In genomic region chr21:39136711-39137110, GRCh38 we compare ENCODE assay signal across 15 cellular contexts. TPM values are rescaled to one million over a fixed set of nuclear protein-coding genes. Genes with fewer than 3 reads are reported as not detected.
A peak's percentile ranks its signal among the peaks of the same experiment; 100 is the strongest.
DNase-seq lines count a peak whose midpoint lies in the region; ATAC-seq and TF ChIP-seq lines count a peak whose summit lies in the region.
"Had no signal": no experiment of that assay in that cellular context is flagged by ENCODE, and none has a peak within 500 bp of the region (broad histone marks: within the 10 kb centered on the region; RNA-seq: fewer than 3 reads in every experiment).

No MANE protein-coding gene starts in this region.

- no peaks in the 10 kb centered on the region for H3K9me3 ChIP-seq in BE2C
- H3K9me3 ChIP-seq: neutrophil, uterus had no signal

- no peaks in the 10 kb centered on the region for H3K27me3 ChIP-seq in BE2C
- H3K27me3 ChIP-seq in brain microvascular endothelial cell (replicated peaks) = no peaks in the 10 kb centered on the region
- H3K27me3 ChIP-seq: neutrophil, uterus had no signal

- peaks cover 4% of the 10 kb centered on the region for H3K9me3 Mint-ChIP-seq in mesothelial cell of epicardium
- H3K9me3 Mint-ChIP-seq: activated naive CD4-positive, alpha-beta T cell treated with anti-CD3 and anti-CD28 coated beads, Interleukin-2, amount 50 U/mL, for 24 hours; H9; stimulated activated naive B cell treated with anti-CD40 and anti-IgM and Interleukin-4, amounts not matched to agents 10 μg/mL and 1 μg/mL and 100 μg/mL, for 72 hours had no signal

- H3K4me1 ChIP-seq in BE2C = peaks cover 9% of the 10 kb centered on the region; the same call in 1 of the 2 replicates
- H3K4me1 ChIP-seq: uterus had no signal

- TF ChIP-seq CTCF in BE2C (IDR thresholded peaks at IDR 0.05; ENCODE audit: low read depth, low read length) (no peak), brain microvascular endothelial cell (IDR thresholded peaks at IDR 0.05; ENCODE audit: low read depth, low read length, missing control alignments) (no peak), mesothelial cell of epicardium (IDR thresholded peaks at IDR 0.05; ENCODE audit: unreplicated experiment) (no peak)

- ATAC-seq in HG03378 (IDR thresholded peaks at IDR 0.05; ENCODE audit: unreplicated experiment) = no peak
- no peak for ATAC-seq in HG03135 (IDR thresholded peaks at IDR 0.05; ENCODE audit: unreplicated experiment)

- DNase-seq in BE2C (peak; percentile 34), M059J (ENCODE audit: low read depth) (peak; percentile 93), brain microvascular endothelial cell (peak; percentile 31), mesothelial cell of epicardium (ENCODE audit: low spot score in 2 of 2, unreplicated experiment in 2 of 2) (no peak), DMS153 (lab: John Stamatoyannopoulos, UW) (no peak), NCI-H2171 treated with DMSO at 0.1 percent for 48 hours (lab: John Stamatoyannopoulos, UW) (no peak)
- DNase-seq: DMS 273 treated with DMSO at 0.1 percent for 48 hours; NCI-H187 treated with DMSO at 0.1 percent for 48 hours; stimulated activated naive B cell treated with anti-CD40 and anti-IgM and Interleukin-4, amounts not matched to agents 10 μg/mL and 1 μg/mL and 100 μg/mL, for 72 hours had no signal

- no peaks in the 10 kb centered on the region for H3K27me3 Mint-ChIP-seq in mesothelial cell of epicardium (ENCODE audit: low read depth)
- H3K27me3 Mint-ChIP-seq: activated naive CD4-positive, alpha-beta T cell treated with anti-CD3 and anti-CD28 coated beads, Interleukin-2, amount 50 U/mL, for 24 hours; stimulated activated naive B cell treated with anti-CD40 and anti-IgM and Interleukin-4, amounts not matched to agents 10 μg/mL and 1 μg/mL and 100 μg/mL, for 72 hours had no signal

- H3K36me3 ChIP-seq in BE2C = no peaks in the 10 kb centered on the region
- no peaks in the 10 kb centered on the region for H3K36me3 ChIP-seq in brain microvascular endothelial cell (replicated peaks)
- H3K36me3 ChIP-seq: neutrophil, uterus had no signal

- peak overlapping the region; percentile 88 for H3K27ac Mint-ChIP-seq in mesothelial cell of epicardium
- H3K27ac Mint-ChIP-seq: activated naive CD4-positive, alpha-beta T cell treated with anti-CD3 and anti-CD28 coated beads, Interleukin-2, amount 50 U/mL, for 24 hours; stimulated activated naive B cell treated with anti-CD40 and anti-IgM and Interleukin-4, amounts not matched to agents 10 μg/mL and 1 μg/mL and 100 μg/mL, for 72 hours had no signal

- no peak overlapping the region for H3K27ac ChIP-seq in brain microvascular endothelial cell
- H3K27ac ChIP-seq: neutrophil had no signal

- no peak overlapping the region for H3K4me3 Mint-ChIP-seq in mesothelial cell of epicardium
- H3K4me3 Mint-ChIP-seq: activated naive CD4-positive, alpha-beta T cell treated with anti-CD3 and anti-CD28 coated beads, Interleukin-2, amount 50 U/mL, for 24 hours; H9; stimulated activated naive B cell treated with anti-CD40 and anti-IgM and Interleukin-4, amounts not matched to agents 10 μg/mL and 1 μg/mL and 100 μg/mL, for 72 hours had no signal

- in situ Hi-C loops in brain microvascular endothelial cell (cut with HindIII; ENCODE audit: low pct_ligation_motif_present, low sequenced_read_pairs) = no loop called here

- peaks cover 14% of the 10 kb centered on the region for H3K4me1 Mint-ChIP-seq in mesothelial cell of epicardium
- H3K4me1 Mint-ChIP-seq: activated naive CD4-positive, alpha-beta T cell treated with anti-CD3 and anti-CD28 coated beads, Interleukin-2, amount 50 U/mL, for 24 hours; stimulated activated naive B cell treated with anti-CD40 and anti-IgM and Interleukin-4, amounts not matched to agents 10 μg/mL and 1 μg/mL and 100 μg/mL, for 72 hours had no signal

- no peak overlapping the region for H3K4me3 ChIP-seq in BE2C (ENCODE audit: low read depth, low read length)
- no peak overlapping the region for H3K4me3 ChIP-seq in brain microvascular endothelial cell (ENCODE audit: low read depth, low read length)
- H3K4me3 ChIP-seq: uterus had no signal

- H3K36me3 Mint-ChIP-seq in mesothelial cell of epicardium = no peaks in the 10 kb centered on the region
- H3K36me3 Mint-ChIP-seq: activated naive CD4-positive, alpha-beta T cell treated with anti-CD3 and anti-CD28 coated beads, Interleukin-2, amount 50 U/mL, for 24 hours; stimulated activated naive B cell treated with anti-CD40 and anti-IgM and Interleukin-4, amounts not matched to agents 10 μg/mL and 1 μg/mL and 100 μg/mL, for 72 hours had no signal

RNA-seq across cellular contexts. Expression of gene PSMG1, which starts 46.5 kb away (rescaled TPM):
- polyA plus RNA-seq in BE2C (2012; ENCODE audit: insufficient read depth, insufficient read length, low read depth) = 49.4 TPM
- 159 and 176 TPM in 2 replicates for total RNA-seq in M059J (2014; rRNA removed; shearing (Covaris generic))
- total RNA-seq in mesothelial cell of epicardium = 33.9 to 38.5 TPM (median 34.5 TPM) in 3 replicates

Comparison
In these comparisons a context has a peak if more than half of its experiments do, and no peak if none do; other contexts are left out.
1. DNase-seq: peak in BE2C (single experiment), M059J (single experiment) and brain microvascular endothelial cell (single experiment); none in mesothelial cell of epicardium (0 of 2), DMS153 (single experiment) and NCI-H2171 treated with DMSO at 0.1 percent for 48 hours (single experiment).